ENCODE assay signal across 10 cellular contexts in genomic region chr7:139702811-139703467, GRCh38.
DNase-seq lines count a peak whose midpoint lies in the region; ATAC-seq, FAIRE-seq and TF ChIP-seq lines count a peak whose summit lies in the region.
"Had no signal": no experiment of that assay in that cellular context is flagged by ENCODE, and none has a peak within 500 bp of the region (broad histone marks: within the 10 kb centered on the region; RNA-seq: fewer than 3 reads in every experiment).

No MANE protein-coding gene starts in this region.

- peak overlapping the region; percentile 74 for H3K9ac ChIP-seq in GM12878 (ENCODE audit: control insufficient read depth, insufficient read depth, low read length)

- TF ChIP-seq CTCF in GM12878 (IDR thresholded peaks at IDR 0.05 in 2 of 3, conservative IDR thresholded peaks at IDR 0.05 in 1 of 3; ENCODE audit: control insufficient read depth in 2 of 3, extremely low read depth in 1 of 3, insufficient read depth in 1 of 3, low read depth in 3 of 3, low read length in 3 of 3) (no peak), prostate gland (IDR thresholded peaks at IDR 0.05) (no peak)

- peak overlapping the region; percentile 88 for H3K4me2 ChIP-seq in GM12878 (ENCODE audit: control insufficient read depth, insufficient read depth)

- H3K4me3 ChIP-seq in GM12878, result no peak overlapping the region; the same call in 1 of the 2 replicates
- H3K4me3 ChIP-seq in prostate gland, result no peak overlapping the region
- no peak overlapping the region for H3K4me3 ChIP-seq in H7 (ENCODE audit: insufficient read depth, low read depth, low read length)

- H3K27me3 ChIP-seq in GM12878 (replicated peaks in 1 of 2; ENCODE audit: control insufficient read depth in 2 of 2, insufficient read depth in 2 of 2, low read length in 1 of 2) (no peaks in the 10 kb centered on the region), prostate gland (replicated peaks; ENCODE audit: insufficient read depth) (no peaks in the 10 kb centered on the region), H7 (ENCODE audit: control insufficient read depth, insufficient read depth, low read length) (no peaks in the 10 kb centered on the region)

- H4K20me1 ChIP-seq in GM12878 (ENCODE audit: control insufficient read depth, insufficient read depth), result no peaks in the 10 kb centered on the region

- TF ChIP-seq POLR2A in GM12878 (IDR thresholded peaks at IDR 0.05; ENCODE audit: low read depth, low read length) (no peak), prostate gland (IDR thresholded peaks at IDR 0.05) (no peak)

- POLR2A ChIA-PET in GM12878 (lab: Charles Lee), result no interaction called here

- H3K36me3 ChIP-seq in GM12878 (ENCODE audit: control insufficient read depth in 2 of 2, insufficient read depth in 2 of 2, low read length in 1 of 2), result peaks cover 4 to 8% of the 10 kb centered on the region in 2 experiments; a peak in 2 of 4 replicates
- H3K36me3 ChIP-seq in prostate gland, result no peaks in the 10 kb centered on the region
- no peaks in the 10 kb centered on the region; the same call in 1 of the 2 replicates for H3K36me3 ChIP-seq in H7 (replicated peaks; ENCODE audit: control insufficient read depth, insufficient read depth, low read length)

- H3K4me1 ChIP-seq in GM12878 (ENCODE audit: control insufficient read depth, insufficient read depth, low read length) (peaks cover 48% of the 10 kb centered on the region), prostate gland (replicated peaks) (peaks cover 11% of the 10 kb centered on the region)

- WGBS in GM12878 (ENCODE audit: insufficient coverage, insufficient replicate concordance, low lambda C conversion rate, missing lambda C conversion rate), result under 1% methylated on average over 10 of the region's 10 CpGs
- WGBS in prostate gland, result 59% methylated on average over 10 of the region's 10 CpGs

- H3K27ac ChIP-seq in GM12878 (ENCODE audit: control insufficient read depth, insufficient read depth) (peak overlapping the region; percentile 91), prostate gland (peak overlapping the region; percentile 11 to 48)

- DNase-seq in GM12878 (ENCODE audit: low read depth, low spot score) (no peak), prostate gland (ENCODE audit: low spot score) (no peak), NCI-H2081 (lab: John Stamatoyannopoulos, UW) (no peak), NCI-H1436 treated with DMSO at 0.1 percent for 48 hours (lab: John Stamatoyannopoulos, UW) (no peak), H7 (no peak), NK-92 (lab: John Stamatoyannopoulos, UW; ENCODE audit: unreplicated experiment) (no peak)
- DNase-seq: activated naive CD8-positive, alpha-beta T cell treated with anti-CD3 and anti-CD28 coated beads, Interleukin-2, amount 50 U/mL, for 24 hours had no signal

- FAIRE-seq in GM12878 (lab: Jason Lieb, UNC), result no peak
- FAIRE-seq: keratinocyte had no signal

- H3K9me3 ChIP-seq in GM12878 (replicated peaks; ENCODE audit: control insufficient read depth, insufficient read depth, low read length) (no peaks in the 10 kb centered on the region), prostate gland (no peaks in the 10 kb centered on the region)

- TF ChIP-seq EP300 in GM12878 (IDR thresholded peaks at IDR 0.05; ENCODE audit: borderline replicate concordance in 1 of 2, control insufficient read depth in 1 of 2, low read depth in 2 of 2, low read length in 2 of 2), result peak; percentile 46 to 86; a peak in 3 of 4 replicates

- CTCF ChIA-PET in GM12878 (lab: Yijun Ruan, JAX), result interaction anchor here (0.6 kb wide), 1 partner anchor 58 kb away, joined by 3 read pairs; no protein-coding TSS in a partner anchor

- intact Hi-C loops in GM12878 (cut with micrococcal nuclease; ENCODE audit: unreplicated experiment), result loop anchor here (1.0 to 2.0 kb wide), 3 partner anchors 20 to 54 kb away; no protein-coding TSS in a partner anchor
- intact Hi-C loops in prostate gland (cut with DNase I), result no loop called here

- in situ Hi-C loops in GM12878 (cut with MboI), result no loop called here

- RAD21 ChIA-PET in GM12878 (lab: Charles Lee; ENCODE audit: unreplicated experiment), result interaction anchor here (1.2 to 1.3 kb wide), 4 partner anchors 19 to 56 kb away, joined by 3 to 9 read pairs (median 4); no protein-coding TSS in a partner anchor

- ATAC-seq in GM19025 (IDR thresholded peaks at IDR 0.05; ENCODE audit: low read depth, unreplicated experiment) (peak; percentile 73), HG02798 (IDR thresholded peaks at IDR 0.05; ENCODE audit: poor library complexity, unreplicated experiment) (peak; percentile 71), GM12878 (peak; percentile 87)
- ATAC-seq: activated naive CD8-positive, alpha-beta T cell treated with anti-CD3 and anti-CD28 coated beads, Interleukin-2, amount 50 U/mL, for 24 hours had no signal

- TF ChIP-seq RAD21 in GM12878 (IDR thresholded peaks at IDR 0.05; ENCODE audit: insufficient read depth, low read depth, low read length), result 0 out of 2 replicates have a peak, but pooled peaks have one; percentile 7

- BruUV-seq in GM12878 (replicated peaks; lab: Mats Ljungman, UMichigan), result no TSS peak

- peaks cover 2% of the 10 kb centered on the region; the same call in 1 of the 2 replicates for H3K79me2 ChIP-seq in GM12878 (ENCODE audit: control insufficient read depth, insufficient read depth, low read length)

- SMC1A ChIA-PET in GM12878 (lab: Charles Lee; ENCODE audit: uncharacterized antibody, unreplicated experiment), result interaction anchor here (1.0 to 1.7 kb wide), 5 partner anchors 11 to 56 kb away, joined by 3 to 7 read pairs (median 4); no protein-coding TSS in a partner anchor

- H2AFZ ChIP-seq in GM12878 (ENCODE audit: control insufficient read depth, low read depth, low read length), result peak overlapping the region; percentile 23; the same call in 1 of the 2 replicates

TF ChIP-seq in GM12878, 131 proteins besides CTCF, POLR2A, EP300 and RAD21 (continues in another document):
- TF ChIP-seq SMAD5 (IDR thresholded peaks at IDR 0.05; ENCODE audit: low read depth) (no peak), KDM1A (IDR thresholded peaks at IDR 0.05; ENCODE audit: borderline replicate concordance) (no peak), SIN3A (IDR thresholded peaks at IDR 0.05; ENCODE audit: low read depth, low read length) (no peak), NFXL1 (IDR thresholded peaks at IDR 0.05; ENCODE audit: borderline replicate concordance) (no peak), CBFB (IDR thresholded peaks at IDR 0.05; ENCODE audit: low read depth) (no peak), ZNF622 (IDR thresholded peaks at IDR 0.05) (no peak), SREBF1 (IDR thresholded peaks at IDR 0.05; ENCODE audit: low read length) (no peak), SMARCA5 (IDR thresholded peaks at IDR 0.05) (no peak), CHD1 (IDR thresholded peaks at IDR 0.05; ENCODE audit: low read depth, low read length) (no peak), ESRRA (IDR thresholded peaks at IDR 0.05; ENCODE audit: low read length) (no peak)
- TF ChIP-seq, protein P1, sequence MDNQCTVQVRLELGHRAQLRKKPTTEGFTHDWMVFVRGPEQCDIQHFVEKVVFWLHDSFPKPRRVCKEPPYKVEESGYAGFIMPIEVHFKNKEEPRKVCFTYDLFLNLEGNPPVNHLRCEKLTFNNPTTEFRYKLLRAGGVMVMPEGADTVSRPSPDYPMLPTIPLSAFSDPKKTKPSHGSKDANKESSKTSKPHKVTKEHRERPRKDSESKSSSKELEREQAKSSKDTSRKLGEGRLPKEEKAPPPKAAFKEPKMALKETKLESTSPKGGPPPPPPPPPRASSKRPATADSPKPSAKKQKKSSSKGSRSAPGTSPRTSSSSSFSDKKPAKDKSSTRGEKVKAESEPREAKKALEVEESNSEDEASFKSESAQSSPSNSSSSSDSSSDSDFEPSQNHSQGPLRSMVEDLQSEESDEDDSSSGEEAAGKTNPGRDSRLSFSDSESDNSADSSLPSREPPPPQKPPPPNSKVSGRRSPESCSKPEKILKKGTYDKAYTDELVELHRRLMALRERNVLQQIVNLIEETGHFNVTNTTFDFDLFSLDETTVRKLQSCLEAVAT (IDR thresholded peaks at IDR 0.05), result no peak
- TF ChIP-seq, protein P2, sequence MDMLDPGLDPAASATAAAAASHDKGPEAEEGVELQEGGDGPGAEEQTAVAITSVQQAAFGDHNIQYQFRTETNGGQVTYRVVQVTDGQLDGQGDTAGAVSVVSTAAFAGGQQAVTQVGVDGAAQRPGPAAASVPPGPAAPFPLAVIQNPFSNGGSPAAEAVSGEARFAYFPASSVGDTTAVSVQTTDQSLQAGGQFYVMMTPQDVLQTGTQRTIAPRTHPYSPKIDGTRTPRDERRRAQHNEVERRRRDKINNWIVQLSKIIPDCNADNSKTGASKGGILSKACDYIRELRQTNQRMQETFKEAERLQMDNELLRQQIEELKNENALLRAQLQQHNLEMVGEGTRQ (IDR thresholded peaks at IDR 0.05; ENCODE audit: borderline replicate concordance, low read depth, low read length), result no peak
- TF ChIP-seq, protein P3, sequence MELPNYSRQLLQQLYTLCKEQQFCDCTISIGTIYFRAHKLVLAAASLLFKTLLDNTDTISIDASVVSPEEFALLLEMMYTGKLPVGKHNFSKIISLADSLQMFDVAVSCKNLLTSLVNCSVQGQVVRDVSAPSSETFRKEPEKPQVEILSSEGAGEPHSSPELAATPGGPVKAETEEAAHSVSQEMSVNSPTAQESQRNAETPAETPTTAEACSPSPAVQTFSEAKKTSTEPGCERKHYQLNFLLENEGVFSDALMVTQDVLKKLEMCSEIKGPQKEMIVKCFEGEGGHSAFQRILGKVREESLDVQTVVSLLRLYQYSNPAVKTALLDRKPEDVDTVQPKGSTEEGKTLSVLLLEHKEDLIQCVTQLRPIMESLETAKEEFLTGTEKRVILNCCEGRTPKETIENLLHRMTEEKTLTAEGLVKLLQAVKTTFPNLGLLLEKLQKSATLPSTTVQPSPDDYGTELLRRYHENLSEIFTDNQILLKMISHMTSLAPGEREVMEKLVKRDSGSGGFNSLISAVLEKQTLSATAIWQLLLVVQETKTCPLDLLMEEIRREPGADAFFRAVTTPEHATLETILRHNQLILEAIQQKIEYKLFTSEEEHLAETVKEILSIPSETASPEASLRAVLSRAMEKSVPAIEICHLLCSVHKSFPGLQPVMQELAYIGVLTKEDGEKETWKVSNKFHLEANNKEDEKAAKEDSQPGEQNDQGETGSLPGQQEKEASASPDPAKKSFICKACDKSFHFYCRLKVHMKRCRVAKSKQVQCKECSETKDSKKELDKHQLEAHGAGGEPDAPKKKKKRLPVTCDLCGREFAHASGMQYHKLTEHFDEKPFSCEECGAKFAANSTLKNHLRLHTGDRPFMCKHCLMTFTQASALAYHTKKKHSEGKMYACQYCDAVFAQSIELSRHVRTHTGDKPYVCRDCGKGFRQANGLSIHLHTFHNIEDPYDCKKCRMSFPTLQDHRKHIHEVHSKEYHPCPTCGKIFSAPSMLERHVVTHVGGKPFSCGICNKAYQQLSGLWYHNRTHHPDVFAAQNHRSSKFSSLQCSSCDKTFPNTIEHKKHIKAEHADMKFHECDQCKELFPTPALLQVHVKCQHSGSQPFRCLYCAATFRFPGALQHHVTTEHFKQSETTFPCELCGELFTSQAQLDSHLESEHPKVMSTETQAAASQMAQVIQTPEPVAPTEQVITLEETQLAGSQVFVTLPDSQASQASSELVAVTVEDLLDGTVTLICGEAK (IDR thresholded peaks at IDR 0.05; ENCODE audit: borderline replicate concordance), result no peak
